ENCODE assay signal across 8 cellular contexts in genomic region chr1:154866995-154867795, GRCh38. TPM values are rescaled to one million over a fixed set of nuclear protein-coding genes. Genes with fewer than 3 reads are reported as not detected.
DNase-seq lines count a peak whose midpoint lies in the region; ATAC-seq and TF ChIP-seq lines count a peak whose summit lies in the region.

No MANE protein-coding gene starts in this region.

- peak overlapping the region; percentile 89 for H3K9ac ChIP-seq in Karpas-422 (ENCODE audit: low read length)

- H3K4me1 Mint-ChIP-seq in Calu3 (ENCODE audit: low read depth, unreplicated experiment) = peaks cover 16% of the 10 kb centered on the region
- H3K4me1 Mint-ChIP-seq in mesothelial cell of epicardium = peaks cover 47% of the 10 kb centered on the region
- peaks cover 23% of the 10 kb centered on the region for H3K4me1 Mint-ChIP-seq in activated CD4-positive, alpha-beta memory T cell treated with anti-CD3 and anti-CD28 coated beads, Interleukin-2, amount 10 ng/mL, durations not matched to agents 7 days and 5 days
- peaks cover 50% of the 10 kb centered on the region for H3K4me1 Mint-ChIP-seq in activated CD4-positive, alpha-beta memory T cell treated with anti-CD3 and anti-CD28 coated beads for 36 hours (ENCODE audit: low read depth)

- no peaks in the 10 kb centered on the region for H3K9me3 ChIP-seq in Karpas-422 (ENCODE audit: low read length)

- H3K9me2 ChIP-seq in Karpas-422 (replicated peaks; ENCODE audit: insufficient read depth, low read length) = no peaks in the 10 kb centered on the region

- H3K9me3 Mint-ChIP-seq in Calu3 (ENCODE audit: low read depth, unreplicated experiment) (no peaks in the 10 kb centered on the region), mesothelial cell of epicardium (no peaks in the 10 kb centered on the region)
- H3K9me3 Mint-ChIP-seq in activated CD4-positive, alpha-beta memory T cell treated with anti-CD3 and anti-CD28 coated beads, Interleukin-2, amount 10 ng/mL, durations not matched to agents 7 days and 5 days = no peaks in the 10 kb centered on the region
- no peaks in the 10 kb centered on the region for H3K9me3 Mint-ChIP-seq in activated CD4-positive, alpha-beta memory T cell treated with anti-CD3 and anti-CD28 coated beads for 36 hours

- no peaks in the 10 kb centered on the region for H3K79me2 ChIP-seq in Karpas-422 (ENCODE audit: low read length)

- no peak overlapping the region for H3K27ac Mint-ChIP-seq in Calu3 (ENCODE audit: unreplicated experiment)
- no peak overlapping the region for H3K27ac Mint-ChIP-seq in mesothelial cell of epicardium
- no peak overlapping the region for H3K27ac Mint-ChIP-seq in activated CD4-positive, alpha-beta memory T cell treated with anti-CD3 and anti-CD28 coated beads, Interleukin-2, amount 10 ng/mL, durations not matched to agents 7 days and 5 days
- H3K27ac Mint-ChIP-seq in activated CD4-positive, alpha-beta memory T cell treated with anti-CD3 and anti-CD28 coated beads for 36 hours = no peak overlapping the region

- CTCF ChIA-PET in Calu3 (lab: Charles Lee) = interaction anchor here (0.5 to 2.1 kb wide), 8 partner anchors 9 to 1302 kb away, joined by 3 to 9 read pairs (median 4); no protein-coding TSS in a partner anchor
- CTCF ChIA-PET in activated CD4-positive, alpha-beta memory T cell treated with anti-CD3 and anti-CD28 coated beads, Interleukin-2, amount 10 ng/mL, durations not matched to agents 7 days and 5 days (lab: Charles Lee) = interaction anchor here (1.2 to 2.0 kb wide), 3 partner anchors 11 to 308 kb away, joined by 4 to 7 read pairs (median 5); no protein-coding TSS in a partner anchor
- CTCF ChIA-PET in activated CD4-positive, alpha-beta memory T cell treated with anti-CD3 and anti-CD28 coated beads for 36 hours (lab: Charles Lee) = interaction anchor here (0.9 to 3.4 kb wide), 3 partner anchors 12 to 308 kb away, joined by 3 to 15 read pairs (median 4); no protein-coding TSS in a partner anchor

- no TSS peak for BruUV-seq in Calu3 (replicated peaks; lab: Mats Ljungman, UMichigan)

- intact Hi-C loops in Calu3 (cut with micrococcal nuclease; ENCODE audit: unreplicated experiment) = no loop called here
- intact Hi-C loops in activated CD4-positive, alpha-beta memory T cell treated with anti-CD3 and anti-CD28 coated beads for 36 hours (cut with micrococcal nuclease) = no loop called here

- H4K20me1 ChIP-seq in Karpas-422 (ENCODE audit: insufficient read depth, low read depth, low read length) = no peaks in the 10 kb centered on the region

- H3K27me3 Mint-ChIP-seq in Calu3 (ENCODE audit: unreplicated experiment) = peaks cover 91% of the 10 kb centered on the region
- peaks cover 77% of the 10 kb centered on the region for H3K27me3 Mint-ChIP-seq in mesothelial cell of epicardium (ENCODE audit: low read depth)
- H3K27me3 Mint-ChIP-seq in activated CD4-positive, alpha-beta memory T cell treated with anti-CD3 and anti-CD28 coated beads, Interleukin-2, amount 10 ng/mL, durations not matched to agents 7 days and 5 days = peaks cover 52% of the 10 kb centered on the region
- H3K27me3 Mint-ChIP-seq in activated CD4-positive, alpha-beta memory T cell treated with anti-CD3 and anti-CD28 coated beads for 36 hours = peaks cover 42% of the 10 kb centered on the region

- no peak for TF ChIP-seq CTCF in Calu3 (IDR thresholded peaks at IDR 0.05; ENCODE audit: unreplicated experiment)
- TF ChIP-seq CTCF in mesothelial cell of epicardium (IDR thresholded peaks at IDR 0.05; ENCODE audit: unreplicated experiment) = no peak

- ATAC-seq in HG02642 (IDR thresholded peaks at IDR 0.05; ENCODE audit: poor library complexity, unreplicated experiment) = no peak

- H2AFZ ChIP-seq in Karpas-422 (ENCODE audit: low read length) = no peak overlapping the region

- DNase-seq in Calu3 = peak; percentile 52
- peak; percentile 51 for DNase-seq in Karpas-422
- DNase-seq in brain pericyte (ENCODE audit: low read depth, low spot score) = peak; percentile 32
- DNase-seq in mesothelial cell of epicardium (ENCODE audit: low spot score in 2 of 2, unreplicated experiment in 2 of 2) = no peak
- no peak for DNase-seq in activated CD4-positive, alpha-beta memory T cell treated with anti-CD3 and anti-CD28 coated beads, Interleukin-2, amount 10 ng/mL, durations not matched to agents 7 days and 5 days
- DNase-seq in activated CD4-positive, alpha-beta memory T cell treated with anti-CD3 and anti-CD28 coated beads for 36 hours = no peak
- no peak for DNase-seq in NOMO-1 treated with DMSO at 0.1 percent for 48 hours (lab: John Stamatoyannopoulos, UW; ENCODE audit: unreplicated experiment)

- H3K36me3 Mint-ChIP-seq in Calu3 (ENCODE audit: insufficient read depth, unreplicated experiment) (peaks cover 4% of the 10 kb centered on the region), mesothelial cell of epicardium (no peaks in the 10 kb centered on the region)
- H3K36me3 Mint-ChIP-seq in activated CD4-positive, alpha-beta memory T cell treated with anti-CD3 and anti-CD28 coated beads, Interleukin-2, amount 10 ng/mL, durations not matched to agents 7 days and 5 days (ENCODE audit: low read depth) = no peaks in the 10 kb centered on the region
- H3K36me3 Mint-ChIP-seq in activated CD4-positive, alpha-beta memory T cell treated with anti-CD3 and anti-CD28 coated beads for 36 hours = no peaks in the 10 kb centered on the region

- H3K4me2 ChIP-seq in Karpas-422 (ENCODE audit: low read depth, low read length, poor library complexity, severe bottlenecking) = peak overlapping the region; percentile 70

- POLR2A ChIA-PET in activated CD4-positive, alpha-beta memory T cell treated with anti-CD3 and anti-CD28 coated beads, Interleukin-2, amount 10 ng/mL, durations not matched to agents 7 days and 5 days (lab: Charles Lee) = interaction anchor here (1.0 to 1.2 kb wide), 2 partner anchors 8 to 292 kb away, joined by 3 read pairs; no protein-coding TSS in a partner anchor
- POLR2A ChIA-PET in activated CD4-positive, alpha-beta memory T cell treated with anti-CD3 and anti-CD28 coated beads for 36 hours (lab: Charles Lee) = interaction anchor here (0.9 to 2.8 kb wide), 2 partner anchors 10 to 17 kb away, joined by 3 to 10 read pairs; no protein-coding TSS in a partner anchor

- H3K4me3 Mint-ChIP-seq in Calu3 (ENCODE audit: low read depth, unreplicated experiment) (no peak overlapping the region), mesothelial cell of epicardium (peak overlapping the region; percentile 24)
- H3K4me3 Mint-ChIP-seq in activated CD4-positive, alpha-beta memory T cell treated with anti-CD3 and anti-CD28 coated beads, Interleukin-2, amount 10 ng/mL, durations not matched to agents 7 days and 5 days = no peak overlapping the region
- H3K4me3 Mint-ChIP-seq in activated CD4-positive, alpha-beta memory T cell treated with anti-CD3 and anti-CD28 coated beads for 36 hours = no peak overlapping the region

- peak overlapping the region; percentile 44 for H3K4me3 ChIP-seq in Karpas-422 (ENCODE audit: low read length)

- no peaks in the 10 kb centered on the region for H3K36me3 ChIP-seq in Karpas-422 (ENCODE audit: insufficient read depth, low read length)

- H3K27ac ChIP-seq in Karpas-422 (ENCODE audit: low read length) = no peak overlapping the region

- H3K4me1 ChIP-seq in Karpas-422 (ENCODE audit: low read length) = peaks cover 83% of the 10 kb centered on the region

- H3K27me3 ChIP-seq in Karpas-422 (ENCODE audit: low read length) = no peaks in the 10 kb centered on the region

RNA-seq across cellular contexts. Expression of gene KCNN3, which starts 2.9 kb away (rescaled TPM):
- total RNA-seq in Calu3 (2022) (0.27 TPM in 1 of 2 replicates, not detected in the other), mesothelial cell of epicardium (1.2 to 1.5 TPM (median 1.3 TPM) in 3 replicates)
- 50.0 and 68.2 TPM in 2 replicates for total RNA-seq in Karpas-422 (2014; rRNA removed; shearing (Covaris generic); ENCODE audit: low replicate concordance)
- total RNA-seq in activated CD4-positive, alpha-beta memory T cell treated with anti-CD3 and anti-CD28 coated beads, Interleukin-2, amount 10 ng/mL, durations not matched to agents 7 days and 5 days = under 1 TPM in 1 of 2 experiments, not detected in 1; 0.10 TPM
- under 1 TPM; 0.02 to 0.14 TPM for total RNA-seq in activated CD4-positive, alpha-beta memory T cell treated with anti-CD3 and anti-CD28 coated beads for 36 hours

Comparison
In these comparisons a context has a peak if more than half of its experiments do, and no peak if none do; other contexts are left out.
1. DNase-seq: peak in Calu3 (single experiment), Karpas-422 (single experiment) and brain pericyte (single experiment); none in mesothelial cell of epicardium (0 of 2), activated CD4-positive, alpha-beta memory T cell treated with anti-CD3 and anti-CD28 coated beads, Interleukin-2, amount 10 ng/mL, durations not matched to agents 7 days and 5 days (single experiment), activated CD4-positive, alpha-beta memory T cell treated with anti-CD3 and anti-CD28 coated beads for 36 hours (single experiment) and NOMO-1 treated with DMSO at 0.1 percent for 48 hours (single experiment).
2. RNA of gene KCNN3, which starts 2.9 kb away (total RNA-seq): 50.0 to 68.2 TPM in Karpas-422; 1.2 to 1.5 TPM in mesothelial cell of epicardium, 0.02 to 0.14 TPM in activated CD4-positive, alpha-beta memory T cell treated with anti-CD3 and anti-CD28 coated beads for 36 hours, 0.10 TPM in activated CD4-positive, alpha-beta memory T cell treated with anti-CD3 and anti-CD28 coated beads, Interleukin-2, amount 10 ng/mL, durations not matched to agents 7 days and 5 days and 0.27 TPM in Calu3; every median in the first group is over 10 times any median in the second.